ENCODE assay signal across 1 cellular context in the genomic region with DNA sequence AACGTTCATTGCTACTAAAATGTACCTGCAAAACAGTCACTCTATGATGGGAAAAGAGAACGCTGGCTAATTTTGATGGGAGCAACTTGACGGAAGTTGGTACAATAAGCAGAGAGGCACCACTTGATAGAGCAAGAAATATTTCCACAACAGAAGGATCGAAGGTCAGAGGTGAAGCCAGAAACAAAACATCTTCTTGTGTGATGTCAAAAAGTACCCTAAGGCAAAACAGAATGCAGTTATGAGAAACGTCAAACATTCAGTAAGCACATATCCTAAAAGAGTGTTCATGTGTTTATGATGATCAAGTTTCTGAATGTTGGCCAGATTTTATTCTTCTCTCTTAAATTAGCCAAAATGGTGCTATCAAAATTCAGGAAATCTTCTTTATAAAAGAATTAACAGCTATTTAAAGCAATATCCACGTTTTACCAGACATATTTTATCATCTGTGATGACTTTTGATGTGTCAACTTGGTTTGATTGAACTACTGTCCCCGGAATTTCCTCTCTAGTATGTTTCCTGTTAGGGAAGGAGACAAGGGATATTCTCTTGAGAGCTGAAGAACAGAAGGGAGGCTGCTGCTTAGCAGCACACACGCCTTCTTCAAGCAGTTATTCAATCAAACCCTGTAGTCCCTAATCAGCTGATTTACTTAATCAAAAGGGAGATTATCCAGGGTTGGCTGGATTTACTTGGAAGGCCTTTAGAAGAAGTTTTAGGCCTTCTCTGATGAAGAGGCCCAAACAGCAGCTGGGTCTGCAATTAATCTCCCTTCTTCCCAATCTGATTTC.
TF ChIP-seq lines count a peak whose summit lies in the region.

No MANE protein-coding gene starts in this region.

TF ChIP-seq in HepG2, 621 proteins besides CTCF, POLR2A, EP300 and RAD21 (continued from another document):
- TF ChIP-seq, protein P1, sequence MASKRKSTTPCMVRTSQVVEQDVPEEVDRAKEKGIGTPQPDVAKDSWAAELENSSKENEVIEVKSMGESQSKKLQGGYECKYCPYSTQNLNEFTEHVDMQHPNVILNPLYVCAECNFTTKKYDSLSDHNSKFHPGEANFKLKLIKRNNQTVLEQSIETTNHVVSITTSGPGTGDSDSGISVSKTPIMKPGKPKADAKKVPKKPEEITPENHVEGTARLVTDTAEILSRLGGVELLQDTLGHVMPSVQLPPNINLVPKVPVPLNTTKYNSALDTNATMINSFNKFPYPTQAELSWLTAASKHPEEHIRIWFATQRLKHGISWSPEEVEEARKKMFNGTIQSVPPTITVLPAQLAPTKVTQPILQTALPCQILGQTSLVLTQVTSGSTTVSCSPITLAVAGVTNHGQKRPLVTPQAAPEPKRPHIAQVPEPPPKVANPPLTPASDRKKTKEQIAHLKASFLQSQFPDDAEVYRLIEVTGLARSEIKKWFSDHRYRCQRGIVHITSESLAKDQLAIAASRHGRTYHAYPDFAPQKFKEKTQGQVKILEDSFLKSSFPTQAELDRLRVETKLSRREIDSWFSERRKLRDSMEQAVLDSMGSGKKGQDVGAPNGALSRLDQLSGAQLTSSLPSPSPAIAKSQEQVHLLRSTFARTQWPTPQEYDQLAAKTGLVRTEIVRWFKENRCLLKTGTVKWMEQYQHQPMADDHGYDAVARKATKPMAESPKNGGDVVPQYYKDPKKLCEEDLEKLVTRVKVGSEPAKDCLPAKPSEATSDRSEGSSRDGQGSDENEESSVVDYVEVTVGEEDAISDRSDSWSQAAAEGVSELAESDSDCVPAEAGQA (IDR thresholded peaks at IDR 0.05; ENCODE audit: low read depth), result no peak
- TF ChIP-seq, protein P1 (CRISPR knock-in tag; IDR thresholded peaks at IDR 0.05; ENCODE audit: borderline replicate concordance), result no peak
- TF ChIP-seq, protein P2, sequence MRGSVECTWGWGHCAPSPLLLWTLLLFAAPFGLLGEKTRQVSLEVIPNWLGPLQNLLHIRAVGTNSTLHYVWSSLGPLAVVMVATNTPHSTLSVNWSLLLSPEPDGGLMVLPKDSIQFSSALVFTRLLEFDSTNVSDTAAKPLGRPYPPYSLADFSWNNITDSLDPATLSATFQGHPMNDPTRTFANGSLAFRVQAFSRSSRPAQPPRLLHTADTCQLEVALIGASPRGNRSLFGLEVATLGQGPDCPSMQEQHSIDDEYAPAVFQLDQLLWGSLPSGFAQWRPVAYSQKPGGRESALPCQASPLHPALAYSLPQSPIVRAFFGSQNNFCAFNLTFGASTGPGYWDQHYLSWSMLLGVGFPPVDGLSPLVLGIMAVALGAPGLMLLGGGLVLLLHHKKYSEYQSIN (CRISPR knock-in tag; IDR thresholded peaks at IDR 0.05; ENCODE audit: borderline replicate concordance), result no peak
- TF ChIP-seq ZNF510 (CRISPR knock-in tag; IDR thresholded peaks at IDR 0.05; ENCODE audit: low read depth) (no peak), TP53 (CRISPR knock-in tag; conservative IDR thresholded peaks at IDR 0.05) (no peak), NFYB (CRISPR knock-in tag; IDR thresholded peaks at IDR 0.05) (no peak), BHLHE40 (IDR thresholded peaks at IDR 0.05; ENCODE audit: low read length) (no peak), ZNF724P (CRISPR knock-in tag; IDR thresholded peaks at IDR 0.05; ENCODE audit: borderline replicate concordance) (no peak), ZIK1 (CRISPR knock-in tag; IDR thresholded peaks at IDR 0.05; ENCODE audit: borderline replicate concordance, low read depth) (no peak), KDM2A (CRISPR knock-in tag; IDR thresholded peaks at IDR 0.05; ENCODE audit: borderline replicate concordance, low read depth) (no peak), ZNF772 (CRISPR knock-in tag; IDR thresholded peaks at IDR 0.05) (no peak), SCMH1 (CRISPR knock-in tag; IDR thresholded peaks at IDR 0.05; ENCODE audit: borderline replicate concordance) (no peak), MAF1 (CRISPR knock-in tag; IDR thresholded peaks at IDR 0.05; ENCODE audit: borderline replicate concordance) (no peak)
- TF ChIP-seq, protein P3, sequence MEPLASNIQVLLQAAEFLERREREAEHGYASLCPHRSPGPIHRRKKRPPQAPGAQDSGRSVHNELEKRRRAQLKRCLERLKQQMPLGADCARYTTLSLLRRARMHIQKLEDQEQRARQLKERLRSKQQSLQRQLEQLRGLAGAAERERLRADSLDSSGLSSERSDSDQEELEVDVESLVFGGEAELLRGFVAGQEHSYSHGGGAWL (CRISPR knock-in tag; IDR thresholded peaks at IDR 0.05), result no peak
